ENCODE assay signal across 1 cellular context in genomic region chr2:27638023-27638637, GRCh38.
TF ChIP-seq lines count a peak whose summit lies in the region.

No MANE protein-coding gene starts in this region.

TF ChIP-seq in IMR-90, 13 proteins besides CTCF, POLR2A, EP300 and RAD21:
- TF ChIP-seq RCOR1 (IDR thresholded peaks at IDR 0.05; ENCODE audit: insufficient replicate concordance, low read length) (no peak), FOS (IDR thresholded peaks at IDR 0.05; ENCODE audit: low read depth, low read length) (0 out of 2 replicates have a peak, but pooled peaks have one; percentile 7)
